11 cellular contexts compared by ENCODE assay signal in the genomic region with DNA sequence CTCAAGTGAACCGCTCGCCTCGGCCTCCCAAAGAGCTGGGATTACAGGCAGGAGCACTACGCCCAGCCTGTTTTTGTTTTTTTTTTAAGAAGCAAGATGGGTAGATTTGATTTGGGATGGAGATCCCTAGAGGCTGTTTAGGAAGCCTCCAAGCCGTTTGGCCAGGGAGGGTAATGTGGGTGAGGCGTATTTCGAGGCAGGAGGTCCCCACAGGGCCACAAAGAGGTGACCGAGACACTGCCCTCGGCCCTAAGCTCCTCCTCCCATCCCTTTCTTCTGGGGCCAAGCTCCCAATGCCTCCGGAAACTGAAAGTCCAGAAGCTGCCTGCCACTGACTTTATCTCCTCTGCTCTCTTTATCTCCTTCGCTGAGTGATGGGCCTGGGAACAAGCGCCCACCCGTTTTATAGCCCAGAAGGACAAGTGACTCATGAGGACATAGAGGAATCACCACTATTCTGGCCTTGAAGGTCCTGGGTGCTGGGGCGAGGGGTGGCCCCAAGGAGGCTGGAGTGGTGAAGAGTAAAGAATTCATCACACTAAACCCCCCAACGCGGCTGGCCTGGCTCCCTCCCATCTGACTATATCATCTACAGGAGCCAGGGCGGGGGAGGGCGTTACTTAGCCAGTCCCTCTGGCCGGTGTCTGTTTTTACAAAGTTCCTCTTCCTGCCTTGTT. TPM values are rescaled to one million over a fixed set of nuclear protein-coding genes. Genes with fewer than 3 reads are reported as not detected.
DNase-seq lines count a peak whose midpoint lies in the region; ATAC-seq, FAIRE-seq and TF ChIP-seq lines count a peak whose summit lies in the region.
"Had no signal": no experiment of that assay in that cellular context is flagged by ENCODE, and none has a peak within 500 bp of the region (broad histone marks: within the 10 kb centered on the region; RNA-seq: fewer than 3 reads in every experiment).

No MANE protein-coding gene starts in this region.

- no peak for DNase-seq in stimulated activated naive CD8-positive, alpha-beta T cell treated with anti-CD3 and anti-CD28 coated beads, Interleukin-15, amount 100 ng/mL, for 72 hours
- DNase-seq in natural killer cell = no peak
- no peak for DNase-seq in H4 (ENCODE audit: low spot score)
- DNase-seq in NCI-H187 (lab: John Stamatoyannopoulos, UW) = no peak
- DNase-seq in GM12892 (ENCODE audit: insufficient read length) = no peak
- DNase-seq: DMS79, MG63 had no signal

- TF ChIP-seq CTCF in natural killer cell (IDR thresholded peaks at IDR 0.05) = no peak

- peaks cover 89% of the 10 kb centered on the region for H3K4me1 Mint-ChIP-seq in stimulated activated naive CD8-positive, alpha-beta T cell treated with anti-CD3 and anti-CD28 coated beads, Interleukin-15, Interleukin-2, amounts not matched to agents 100 ng/mL and 50 ng/mL, for 24 hours (ENCODE audit: low read depth)
- peaks cover 81% of the 10 kb centered on the region for H3K4me1 Mint-ChIP-seq in stimulated activated naive CD8-positive, alpha-beta T cell treated with anti-CD3 and anti-CD28 coated beads, Interleukin-15, amount 100 ng/mL, for 72 hours
- H3K4me1 Mint-ChIP-seq in dendritic cell treated with granulocyte-macrophage colony-stimulating factor and Interleukin-4, amounts not matched to agents 40 ng/mL and 50 ng/mL, for 4 days (ENCODE audit: low read depth) = peaks cover 81% of the 10 kb centered on the region
- peaks cover 50 to 76% of the 10 kb centered on the region in 2 donors for H3K4me1 Mint-ChIP-seq in natural killer cell

- ATAC-seq in stimulated activated naive CD8-positive, alpha-beta T cell treated with anti-CD3 and anti-CD28 coated beads, Interleukin-15, amount 100 ng/mL, for 72 hours = no peak
- no peak for ATAC-seq in natural killer cell
- ATAC-seq in HG02840 (IDR thresholded peaks at IDR 0.05; ENCODE audit: low FRiP score, unreplicated experiment) = no peak

- H3K27me3 Mint-ChIP-seq in stimulated activated naive CD8-positive, alpha-beta T cell treated with anti-CD3 and anti-CD28 coated beads, Interleukin-15, Interleukin-2, amounts not matched to agents 100 ng/mL and 50 ng/mL, for 24 hours = no peaks in the 10 kb centered on the region
- H3K27me3 Mint-ChIP-seq in stimulated activated naive CD8-positive, alpha-beta T cell treated with anti-CD3 and anti-CD28 coated beads, Interleukin-15, amount 100 ng/mL, for 72 hours = no peaks in the 10 kb centered on the region
- no peaks in the 10 kb centered on the region for H3K27me3 Mint-ChIP-seq in dendritic cell treated with granulocyte-macrophage colony-stimulating factor and Interleukin-4, amounts not matched to agents 40 ng/mL and 50 ng/mL, for 4 days
- no peaks in the 10 kb centered on the region for H3K27me3 Mint-ChIP-seq in natural killer cell (ENCODE audit: low read depth in 2 of 2)

- no peak for FAIRE-seq in GM12892 (lab: Jason Lieb, UNC)
- FAIRE-seq: endometrium had no signal

- H3K27ac Mint-ChIP-seq in stimulated activated naive CD8-positive, alpha-beta T cell treated with anti-CD3 and anti-CD28 coated beads, Interleukin-15, Interleukin-2, amounts not matched to agents 100 ng/mL and 50 ng/mL, for 24 hours = peak overlapping the region; percentile 92
- H3K27ac Mint-ChIP-seq in stimulated activated naive CD8-positive, alpha-beta T cell treated with anti-CD3 and anti-CD28 coated beads, Interleukin-15, amount 100 ng/mL, for 72 hours = no peak overlapping the region
- peak overlapping the region; percentile 74 for H3K27ac Mint-ChIP-seq in dendritic cell treated with granulocyte-macrophage colony-stimulating factor and Interleukin-4, amounts not matched to agents 40 ng/mL and 50 ng/mL, for 4 days
- H3K27ac Mint-ChIP-seq in natural killer cell = peak overlapping the region; percentile 75 to 93

- intact Hi-C loops in dendritic cell treated with granulocyte-macrophage colony-stimulating factor and Interleukin-4, amounts not matched to agents 40 ng/mL and 50 ng/mL, for 4 days (cut with micrococcal nuclease) = no loop called here
- intact Hi-C loops in natural killer cell (cut with micrococcal nuclease) = no loop called here

- no peaks in the 10 kb centered on the region for H3K9me3 Mint-ChIP-seq in stimulated activated naive CD8-positive, alpha-beta T cell treated with anti-CD3 and anti-CD28 coated beads, Interleukin-15, Interleukin-2, amounts not matched to agents 100 ng/mL and 50 ng/mL, for 24 hours
- no peaks in the 10 kb centered on the region for H3K9me3 Mint-ChIP-seq in stimulated activated naive CD8-positive, alpha-beta T cell treated with anti-CD3 and anti-CD28 coated beads, Interleukin-15, amount 100 ng/mL, for 72 hours
- H3K9me3 Mint-ChIP-seq in dendritic cell treated with granulocyte-macrophage colony-stimulating factor and Interleukin-4, amounts not matched to agents 40 ng/mL and 50 ng/mL, for 4 days = no peaks in the 10 kb centered on the region
- H3K9me3 Mint-ChIP-seq in natural killer cell = no peaks in the 10 kb centered on the region

- H3K36me3 Mint-ChIP-seq in stimulated activated naive CD8-positive, alpha-beta T cell treated with anti-CD3 and anti-CD28 coated beads, Interleukin-15, Interleukin-2, amounts not matched to agents 100 ng/mL and 50 ng/mL, for 24 hours (ENCODE audit: low read depth) = no peaks in the 10 kb centered on the region
- H3K36me3 Mint-ChIP-seq in dendritic cell treated with granulocyte-macrophage colony-stimulating factor and Interleukin-4, amounts not matched to agents 40 ng/mL and 50 ng/mL, for 4 days (ENCODE audit: low read depth) = peaks cover 34% of the 10 kb centered on the region
- H3K36me3 Mint-ChIP-seq in natural killer cell = no peaks in the 10 kb centered on the region

- H3K4me3 Mint-ChIP-seq in stimulated activated naive CD8-positive, alpha-beta T cell treated with anti-CD3 and anti-CD28 coated beads, Interleukin-15, Interleukin-2, amounts not matched to agents 100 ng/mL and 50 ng/mL, for 24 hours = no peak overlapping the region
- H3K4me3 Mint-ChIP-seq in stimulated activated naive CD8-positive, alpha-beta T cell treated with anti-CD3 and anti-CD28 coated beads, Interleukin-15, amount 100 ng/mL, for 72 hours = no peak overlapping the region
- H3K4me3 Mint-ChIP-seq in dendritic cell treated with granulocyte-macrophage colony-stimulating factor and Interleukin-4, amounts not matched to agents 40 ng/mL and 50 ng/mL, for 4 days = no peak overlapping the region
- peak overlapping the region; percentile 22 for H3K4me3 Mint-ChIP-seq in natural killer cell

- no peak for TF ChIP-seq POLR2A in GM12892 (IDR thresholded peaks at IDR 0.05; ENCODE audit: low read depth, low read length)

RNA-seq across cellular contexts. Expression of a gene that starts 2.0 kb away (rescaled TPM):
- 100 to 1,000 TPM; 206 to 250 (median 208) TPM for total RNA-seq in natural killer cell
- 11.9 and 12.6 TPM in 2 replicates for total RNA-seq in H4 (2014; rRNA removed; shearing (Covaris generic))
- 24.6 TPM for polyA plus RNA-seq in GM12892 (2012; ENCODE audit: missing spikeins)

RNA-seq across cellular contexts. Expression of a gene that starts 40.6 kb away (rescaled TPM):
- total RNA-seq in natural killer cell = 1 to 10 TPM; 1.4 to 2.2 (median 1.7) TPM
- total RNA-seq in H4 (2014; rRNA removed; shearing (Covaris generic)) = not detected in 2 replicates
- 3.5 TPM for polyA plus RNA-seq in GM12892 (2012; ENCODE audit: missing spikeins)

Comparison
In these comparisons a context has a peak if more than half of its experiments do, and no peak if none do; other contexts are left out.
1. H3K27ac Mint-ChIP-seq: peak in stimulated activated naive CD8-positive, alpha-beta T cell treated with anti-CD3 and anti-CD28 coated beads, Interleukin-15, Interleukin-2, amounts not matched to agents 100 ng/mL and 50 ng/mL, for 24 hours (single experiment), dendritic cell treated with granulocyte-macrophage colony-stimulating factor and Interleukin-4, amounts not matched to agents 40 ng/mL and 50 ng/mL, for 4 days (single experiment) and natural killer cell (2 of 2); none in stimulated activated naive CD8-positive, alpha-beta T cell treated with anti-CD3 and anti-CD28 coated beads, Interleukin-15, amount 100 ng/mL, for 72 hours (0 of 2).
2. RNA of a gene that starts 2.0 kb away (total RNA-seq): 206 to 250 TPM in natural killer cell; 11.9 to 12.6 TPM in H4; every median in the first group is over 10 times any median in the second.